Comparison of ENCODE assay signal across 23 cellular contexts in genomic region chr14:56008160-56008559, GRCh38.
"Had no signal": no experiment of that assay in that cellular context is flagged by ENCODE, and none has a peak within 500 bp of the region (broad histone marks: within the 10 kb centered on the region; RNA-seq: fewer than 3 reads in every experiment).

No MANE protein-coding gene starts in this region.

- ATAC-seq: effector memory CD8-positive, alpha-beta T cell; gastroesophageal sphincter; left ventricle myocardium superior; stimulated activated effector memory CD8-positive, alpha-beta T cell treated with anti-CD3 and anti-CD28 coated beads, Interleukin-12 subunit alpha, Interleukin-12 subunit beta, amount 100 ng/mL, for 72 hours; stimulated activated naive CD8-positive, alpha-beta T cell treated with anti-CD3 and anti-CD28 coated beads, Interleukin-15, amount 100 ng/mL, for 72 hours had no signal

- H3K36me3 Mint-ChIP-seq: activated CD4-positive, alpha-beta memory T cell treated with anti-CD3 and anti-CD28 coated beads for 36 hours; neural progenitor cell; stimulated activated effector memory CD8-positive, alpha-beta T cell treated with anti-CD3 and anti-CD28 coated beads, Interleukin-12 subunit alpha, Interleukin-12 subunit beta, amount 100 ng/mL, for 72 hours had no signal

- H3K27me3 ChIP-seq: esophagus squamous epithelium, gastroesophageal sphincter, neural progenitor cell, right lobe of liver, tibial nerve had no signal

- H3K4me3 Mint-ChIP-seq: activated CD4-positive, alpha-beta memory T cell treated with anti-CD3 and anti-CD28 coated beads for 36 hours; activated naive CD8-positive, alpha-beta T cell treated with anti-CD3 and anti-CD28 coated beads for 36 hours; effector memory CD8-positive, alpha-beta T cell; neural progenitor cell; stimulated activated effector memory CD8-positive, alpha-beta T cell treated with anti-CD3 and anti-CD28 coated beads, Interleukin-12 subunit alpha, Interleukin-12 subunit beta, amount 100 ng/mL, for 72 hours; stimulated activated naive CD8-positive, alpha-beta T cell treated with anti-CD3 and anti-CD28 coated beads, Interleukin-15, amount 100 ng/mL, for 72 hours had no signal

- H3K9me3 ChIP-seq: esophagus squamous epithelium, right lobe of liver had no signal

- H3K27ac Mint-ChIP-seq: activated naive CD8-positive, alpha-beta T cell treated with anti-CD3 and anti-CD28 coated beads for 36 hours; effector memory CD8-positive, alpha-beta T cell; stimulated activated effector memory CD8-positive, alpha-beta T cell treated with anti-CD3 and anti-CD28 coated beads, Interleukin-12 subunit alpha, Interleukin-12 subunit beta, amount 100 ng/mL, for 72 hours; stimulated activated naive CD8-positive, alpha-beta T cell treated with anti-CD3 and anti-CD28 coated beads, Interleukin-15, amount 100 ng/mL, for 72 hours had no signal

- H3K9me3 Mint-ChIP-seq: stimulated activated effector memory CD8-positive, alpha-beta T cell treated with anti-CD3 and anti-CD28 coated beads, Interleukin-12 subunit alpha, Interleukin-12 subunit beta, amount 100 ng/mL, for 72 hours had no signal

- DNase-seq: activated CD4-positive, alpha-beta memory T cell treated with anti-CD3 and anti-CD28 coated beads for 36 hours; activated CD4-positive, alpha-beta T cell treated with anti-CD3 and anti-CD28 coated beads for 48 hours; activated naive CD4-positive, alpha-beta T cell treated with Interleukin-2 at 50 U/mL for 16 hours; activated naive CD8-positive, alpha-beta T cell treated with anti-CD3 and anti-CD28 coated beads for 36 hours; activated T-cell treated with anti-CD3 and anti-CD28 coated beads, Interleukin-2, amount 50 U/mL, for 48 hours; central memory CD4-positive, alpha-beta T cell; dermis blood vessel endothelial cell; effector memory CD8-positive, alpha-beta T cell; esophagus squamous epithelium; head of caudate nucleus; hypothalamus; left ventricle myocardium superior; mammary epithelial cell; posterior cingulate gyrus; right lobe of liver; small intestine; stimulated activated CD4-positive, alpha-beta T cell treated with anti-CD3 and anti-CD28 coated beads, Interleukin-2, amount 100 ng/mL, for 24 hours; stimulated activated naive CD8-positive, alpha-beta T cell treated with anti-CD3 and anti-CD28 coated beads, Interleukin-15, amount 100 ng/mL, for 72 hours; T1000 had no signal

- H3K4me1 ChIP-seq: right lobe of liver had no signal

- H3K9ac ChIP-seq: neural progenitor cell had no signal

- H3K4me3 ChIP-seq: esophagus squamous epithelium, gastroesophageal sphincter, neural progenitor cell, right lobe of liver, tibial nerve had no signal

- H3K27ac ChIP-seq: esophagus squamous epithelium, gastroesophageal sphincter, neural progenitor cell, right lobe of liver, tibial nerve had no signal

- H3K36me3 ChIP-seq: esophagus squamous epithelium, gastroesophageal sphincter, neural progenitor cell, right lobe of liver, tibial nerve had no signal

- H3K4me2 ChIP-seq: neural progenitor cell had no signal

- H2AFZ ChIP-seq: neural progenitor cell had no signal
